Comparison of ENCODE assay signal across 22 cellular contexts in genomic region chr21:37039434-37040075, GRCh38. TPM values are rescaled to one million over a fixed set of nuclear protein-coding genes. Genes with fewer than 3 reads are reported as not detected.
"Had no signal": no experiment of that assay in that cellular context is flagged by ENCODE, and none has a peak within 500 bp of the region (broad histone marks: within the 10 kb centered on the region; RNA-seq: fewer than 3 reads in every experiment).

No MANE protein-coding gene starts in this region.

- ATAC-seq: foreskin keratinocyte; naive thymus-derived CD4-positive, alpha-beta T cell had no signal

- H3K27me3 Mint-ChIP-seq: type B pancreatic cell had no signal

- H3K27me3 ChIP-seq: ovary, right atrium auricular region, suprapubic skin, thyroid gland, uterus had no signal

- H3K27ac ChIP-seq: coronary artery, foreskin keratinocyte, ovary, right atrium auricular region, suprapubic skin, thyroid gland, uterus had no signal

- DNase-seq: effector CD4-positive, alpha-beta T cell; endodermal cell; erythroblast; foreskin keratinocyte; kidney glomerular epithelial cell; mesendoderm; naive thymus-derived CD4-positive, alpha-beta T cell; nucleus accumbens; ovary; small intestine; stimulated activated CD4-positive, alpha-beta T cell treated with anti-CD3 and anti-CD28 coated beads, Interleukin-12 subunit alpha, Interleukin-12 subunit beta, amount 100 ng/mL, for 4 hours; stimulated activated naive CD4-positive, alpha-beta T cell; thyroid gland; uterus had no signal

- H3K4me1 ChIP-seq: foreskin keratinocyte, right atrium auricular region, suprapubic skin, thyroid gland, uterus had no signal

- H3K27ac Mint-ChIP-seq: endodermal cell; naive thymus-derived CD4-positive, alpha-beta T cell; type B pancreatic cell had no signal

- H3K36me3 ChIP-seq: ovary, right atrium auricular region, suprapubic skin, thyroid gland, uterus had no signal

- H3K9me3 ChIP-seq: ovary, right atrium auricular region, suprapubic skin, thyroid gland, uterus had no signal

- H3K36me3 Mint-ChIP-seq: naive thymus-derived CD4-positive, alpha-beta T cell; type B pancreatic cell had no signal

- H3K4me3 Mint-ChIP-seq: endodermal cell; naive thymus-derived CD4-positive, alpha-beta T cell; type B pancreatic cell had no signal

- H3K9me3 Mint-ChIP-seq: endodermal cell; naive thymus-derived CD4-positive, alpha-beta T cell; type B pancreatic cell had no signal

- H3K4me3 ChIP-seq: coronary artery, ovary, right atrium auricular region, suprapubic skin, thyroid gland, uterus had no signal

RNA-seq across cellular contexts. Expression of gene RIPPLY3, which starts 33.1 kb away (rescaled TPM):
- total RNA-seq: endothelial cell of umbilical vein; lung microvascular endothelial cell; mononuclear cell; naive thymus-derived CD4-positive, alpha-beta T cell; ovary; posterior vena cava; right atrium auricular region; thyroid gland had no signal
- polyA plus RNA-seq: naive thymus-derived CD4-positive, alpha-beta T cell; ovary had no signal
